Comparison of ENCODE assay signal across 23 cellular contexts in the genomic region with DNA sequence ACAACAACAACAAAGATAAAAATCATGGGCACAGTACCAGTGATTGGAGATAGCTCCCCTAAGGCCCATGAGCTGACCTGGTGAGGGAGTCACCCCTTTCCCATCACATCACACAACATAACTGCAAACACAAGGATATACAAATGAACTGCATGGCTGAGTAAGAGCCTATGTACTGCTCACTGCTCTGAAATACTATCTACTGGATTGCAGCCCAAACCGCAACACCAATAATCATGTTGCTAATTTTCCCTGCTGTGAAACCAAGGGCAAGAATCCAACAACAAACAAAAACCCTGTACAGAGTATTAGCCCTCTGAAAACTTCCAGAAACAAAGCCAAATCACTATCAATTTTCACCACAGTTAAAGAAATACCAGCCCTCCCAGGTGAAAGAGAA.
DNase-seq lines count a peak whose midpoint lies in the region; ATAC-seq and TF ChIP-seq lines count a peak whose summit lies in the region.
"Had no signal": no experiment of that assay in that cellular context is flagged by ENCODE, and none has a peak within 500 bp of the region (broad histone marks: within the 10 kb centered on the region; RNA-seq: fewer than 3 reads in every experiment).

No MANE protein-coding gene starts in this region.

- dilution Hi-C loops in mammary epithelial cell (cut with HindIII; ENCODE audit: low sequenced_read_pairs): no loop called here

- no peak for ATAC-seq in psoas muscle
- ATAC-seq: esophagus mucosa; HepG2; left colon; pancreas; stimulated activated naive CD8-positive, alpha-beta T cell treated with anti-CD3 and anti-CD28 coated beads, Interleukin-15, amount 100 ng/mL, for 72 hours; upper lobe of right lung had no signal

- no peaks in the 10 kb centered on the region for H3K9me3 Mint-ChIP-seq in MCF 10A (ENCODE audit: unreplicated experiment)
- H3K9me3 Mint-ChIP-seq: activated CD4-positive, alpha-beta memory T cell treated with anti-CD3 and anti-CD28 coated beads for 36 hours had no signal

- H3K27ac Mint-ChIP-seq in MCF 10A (ENCODE audit: low read depth, unreplicated experiment): no peak overlapping the region
- H3K27ac Mint-ChIP-seq: activated CD4-positive, alpha-beta memory T cell treated with anti-CD3 and anti-CD28 coated beads for 36 hours; stimulated activated naive CD8-positive, alpha-beta T cell treated with anti-CD3 and anti-CD28 coated beads, Interleukin-15, amount 100 ng/mL, for 72 hours had no signal

- no peaks in the 10 kb centered on the region for H3K4me1 ChIP-seq in mammary epithelial cell (ENCODE audit: insufficient read depth, low read length)
- H3K4me1 ChIP-seq in psoas muscle: no peaks in the 10 kb centered on the region
- H3K4me1 ChIP-seq: pancreas, upper lobe of right lung had no signal

- CTCF ChIA-PET in MCF 10A (lab: Yijun Ruan, JAX) (no interaction called here), mammary epithelial cell (lab: Charles Lee; ENCODE audit: low non-redundant PET) (no interaction called here)

- H3K27me3 ChIP-seq in mammary epithelial cell (ENCODE audit: insufficient read depth, low read length) (peaks cover 2% of the 10 kb centered on the region), psoas muscle (ENCODE audit: insufficient read depth in 3 of 3, low read length in 2 of 3) (no peaks in the 10 kb centered on the region)
- H3K27me3 ChIP-seq: pancreas, upper lobe of right lung had no signal

- TF ChIP-seq CTCF in MCF 10A (IDR thresholded peaks at IDR 0.05; ENCODE audit: unreplicated experiment) (no peak), mammary epithelial cell (conservative IDR thresholded peaks at IDR 0.05 in 1 of 2, IDR thresholded peaks at IDR 0.05 in 1 of 2; ENCODE audit: extremely low read depth in 1 of 2, insufficient read depth in 1 of 2, low read depth in 1 of 2, low read length in 2 of 2) (no peak), psoas muscle (IDR thresholded peaks at IDR 0.05) (no peak)

- H3K4me3 Mint-ChIP-seq in MCF 10A (ENCODE audit: unreplicated experiment): no peak overlapping the region
- H3K4me3 Mint-ChIP-seq: activated CD4-positive, alpha-beta memory T cell treated with anti-CD3 and anti-CD28 coated beads for 36 hours; stimulated activated naive CD8-positive, alpha-beta T cell treated with anti-CD3 and anti-CD28 coated beads, Interleukin-15, amount 100 ng/mL, for 72 hours had no signal

- no peaks in the 10 kb centered on the region for H3K79me2 ChIP-seq in mammary epithelial cell (ENCODE audit: insufficient read depth, low read length)

- WGBS in mammary epithelial cell (ENCODE audit: low coverage, missing lambda C conversion rate): 62% methylated on average over 1 of the region's 1 CpG
- WGBS in psoas muscle, 3 donors: 50 to 53% (median 52%) methylated on average over 1 of the region's 1 CpG

- intact Hi-C loops in MCF 10A (cut with micrococcal nuclease) (no loop called here), mammary epithelial cell (cut with micrococcal nuclease) (no loop called here), psoas muscle (cut with DNase I) (no loop called here)

- BruUV-seq in MCF 10A (replicated peaks; lab: Mats Ljungman, UMichigan): no TSS peak
- no TSS peak for BruUV-seq in mammary epithelial cell (replicated peaks; lab: Mats Ljungman, UMichigan)

- H3K27me3 Mint-ChIP-seq in MCF 10A (ENCODE audit: insufficient read depth, unreplicated experiment): peaks cover 22% of the 10 kb centered on the region
- H3K27me3 Mint-ChIP-seq: activated CD4-positive, alpha-beta memory T cell treated with anti-CD3 and anti-CD28 coated beads for 36 hours; stimulated activated naive CD8-positive, alpha-beta T cell treated with anti-CD3 and anti-CD28 coated beads, Interleukin-15, amount 100 ng/mL, for 72 hours had no signal

- H3K4me2 ChIP-seq in mammary epithelial cell (ENCODE audit: insufficient read depth, low read depth, low read length): no peak overlapping the region

- no peaks in the 10 kb centered on the region for H3K9me3 ChIP-seq in mammary epithelial cell (replicated peaks; ENCODE audit: insufficient read depth, low read length)
- no peaks in the 10 kb centered on the region for H3K9me3 ChIP-seq in psoas muscle
- H3K9me3 ChIP-seq: pancreas, upper lobe of right lung had no signal

- H3K4me3 ChIP-seq in mammary epithelial cell (replicated peaks in 1 of 3; ENCODE audit: insufficient read depth in 1 of 3, low read depth in 2 of 3, low read length in 3 of 3): no peak overlapping the region
- H3K4me3 ChIP-seq in psoas muscle: no peak overlapping the region
- H3K4me3 ChIP-seq: pancreas, upper lobe of right lung had no signal

- H3K4me1 Mint-ChIP-seq in MCF 10A (ENCODE audit: insufficient read depth, unreplicated experiment): peaks cover 11% of the 10 kb centered on the region
- H3K4me1 Mint-ChIP-seq: stimulated activated naive CD8-positive, alpha-beta T cell treated with anti-CD3 and anti-CD28 coated beads, Interleukin-15, amount 100 ng/mL, for 72 hours had no signal

- H3K27ac ChIP-seq in mammary epithelial cell (ENCODE audit: insufficient read depth, low read depth, low read length) (no peak overlapping the region), psoas muscle (no peak overlapping the region)
- H3K27ac ChIP-seq: pancreas, upper lobe of right lung, VCaP had no signal

- no peaks in the 10 kb centered on the region for H4K20me1 ChIP-seq in mammary epithelial cell (ENCODE audit: insufficient read depth, low read length)

- no peak overlapping the region for H2AFZ ChIP-seq in mammary epithelial cell (ENCODE audit: low read depth, low read length)

- no peaks in the 10 kb centered on the region for H3K36me3 Mint-ChIP-seq in MCF 10A (ENCODE audit: insufficient read depth, unreplicated experiment)
- H3K36me3 Mint-ChIP-seq: activated CD4-positive, alpha-beta memory T cell treated with anti-CD3 and anti-CD28 coated beads for 36 hours had no signal

- no peak overlapping the region for H3K9ac ChIP-seq in mammary epithelial cell (ENCODE audit: insufficient read depth, low read length)

- H3K36me3 ChIP-seq in mammary epithelial cell (ENCODE audit: insufficient read depth, low read length) (no peaks in the 10 kb centered on the region), psoas muscle (ENCODE audit: insufficient read depth in 1 of 2, low read depth in 1 of 2) (no peaks in the 10 kb centered on the region)
- H3K36me3 ChIP-seq: pancreas, upper lobe of right lung had no signal

- in situ Hi-C loops in mammary epithelial cell (cut with MboI; ENCODE audit: low sequenced_read_pairs in 2 of 2): no loop called here

- POLR2A ChIA-PET in MCF 10A (lab: Yijun Ruan, JAX): no interaction called here

- DNase-seq in MCF 10A (ENCODE audit: unreplicated experiment): peak; percentile 58
- no peak for DNase-seq in mammary epithelial cell
- peak; percentile 16 for DNase-seq in T1000 (lab: John Stamatoyannopoulos, UW)
- DNase-seq in fibroblast of peridontal ligament (ENCODE audit: extremely low read depth): peak; percentile 11
- DNase-seq in effector CD8-positive, alpha-beta T cell (lab: John Stamatoyannopoulos, UW): no peak
- no peak for DNase-seq in psoas muscle
- no peak for DNase-seq in stimulated activated CD4-positive, alpha-beta T cell treated with anti-CD3 and anti-CD28 coated beads, Interleukin-1b, Interleukin-23, amount 100 ng/mL, for 48 hours
- DNase-seq in NAMALWA (ENCODE audit: low spot score): no peak
- DNase-seq: activated CD4-positive, alpha-beta memory T cell treated with anti-CD3 and anti-CD28 coated beads for 36 hours; anterior cingulate cortex; Calu3; dermis blood vessel endothelial cell; GF-D8; left colon; NCI-H1048; NCI-H526; stimulated activated CD4-positive, alpha-beta T cell treated with anti-CD3 and anti-CD28 coated beads, Interleukin-12 subunit alpha, Interleukin-12 subunit beta, amount 100 ng/mL, for 4 hours; stimulated activated naive CD8-positive, alpha-beta T cell treated with anti-CD3 and anti-CD28 coated beads, Interleukin-15, amount 100 ng/mL, for 72 hours; upper lobe of right lung had no signal

Comparison
In these comparisons a context has a peak if more than half of its experiments do, and no peak if none do; other contexts are left out.
1. DNase-seq: peak in MCF 10A (single experiment), T1000 (single experiment) and fibroblast of peridontal ligament (single experiment); none in mammary epithelial cell (single experiment), effector CD8-positive, alpha-beta T cell (single experiment), psoas muscle (0 of 2), stimulated activated CD4-positive, alpha-beta T cell treated with anti-CD3 and anti-CD28 coated beads, Interleukin-1b, Interleukin-23, amount 100 ng/mL, for 48 hours (single experiment) and NAMALWA (single experiment).